In genomic region chr3:197792019-197792647, GRCh38 we compare ENCODE assay signal across 8 cellular contexts. TPM values are rescaled to one million over a fixed set of nuclear protein-coding genes. Genes with fewer than 3 reads are reported as not detected.
DNase-seq lines count a peak whose midpoint lies in the region.

No MANE protein-coding gene starts in this region.

- no peaks in the 10 kb centered on the region for H3K36me3 ChIP-seq in ES-I3 (ENCODE audit: insufficient read depth, low read length)
- no peaks in the 10 kb centered on the region for H3K36me3 ChIP-seq in MG63
- H3K36me3 ChIP-seq in iPS-20b (ENCODE audit: insufficient read depth, low read depth, low read length): no peaks in the 10 kb centered on the region

- DNase-seq in MG63 (no peak), NCI-H1092 (lab: John Stamatoyannopoulos, UW) (no peak), NCI-H226 (no peak), cortex of kidney (lab: John Stamatoyannopoulos, UW) (no peak)
- peak; percentile 64 for DNase-seq in activated naive CD4-positive, alpha-beta T cell treated with anti-CD3 and anti-CD28 coated beads, Interleukin-2, amount 10 ng/mL, durations not matched to agents 7 days and 5 days
- peak; percentile 51 for DNase-seq in stimulated activated CD8-positive, alpha-beta memory T cell treated with anti-CD3 and anti-CD28 coated beads, Interleukin-4, amount 100 ng/mL, for 48 hours

- H3K9me3 ChIP-seq in ES-I3 (ENCODE audit: control insufficient read depth, insufficient read depth, low read length): no peaks in the 10 kb centered on the region
- H3K9me3 ChIP-seq in MG63: no peaks in the 10 kb centered on the region
- H3K9me3 ChIP-seq in iPS-20b (ENCODE audit: insufficient read depth, low read depth, low read length): no peaks in the 10 kb centered on the region

- H3K4me1 ChIP-seq in ES-I3 (ENCODE audit: insufficient read depth, low read length) (no peaks in the 10 kb centered on the region; the same call in 1 of the 2 replicates), iPS-20b (ENCODE audit: insufficient read depth, low read length) (no peaks in the 10 kb centered on the region)

- H3K4me3 ChIP-seq in MG63 (peak overlapping the region; percentile 84), iPS-20b (ENCODE audit: low read length) (peak overlapping the region; percentile 95)

- H3K27ac Mint-ChIP-seq in activated naive CD4-positive, alpha-beta T cell treated with anti-CD3 and anti-CD28 coated beads, Interleukin-2, amount 10 ng/mL, durations not matched to agents 7 days and 5 days: peak overlapping the region; percentile 96

- peaks cover 8% of the 10 kb centered on the region for H3K36me3 Mint-ChIP-seq in activated naive CD4-positive, alpha-beta T cell treated with anti-CD3 and anti-CD28 coated beads, Interleukin-2, amount 10 ng/mL, durations not matched to agents 7 days and 5 days

- no peaks in the 10 kb centered on the region for H3K27me3 Mint-ChIP-seq in activated naive CD4-positive, alpha-beta T cell treated with anti-CD3 and anti-CD28 coated beads, Interleukin-2, amount 10 ng/mL, durations not matched to agents 7 days and 5 days

- H3K27me3 ChIP-seq in MG63 (no peaks in the 10 kb centered on the region), iPS-20b (ENCODE audit: insufficient read depth, low read length) (peaks cover 12% of the 10 kb centered on the region; the same call in 1 of the 2 replicates)

- no peak overlapping the region for H3K27ac ChIP-seq in iPS-20b (ENCODE audit: low read length)

- H3K4me3 Mint-ChIP-seq in activated naive CD4-positive, alpha-beta T cell treated with anti-CD3 and anti-CD28 coated beads, Interleukin-2, amount 10 ng/mL, durations not matched to agents 7 days and 5 days: peak overlapping the region; percentile 96

- H3K9ac ChIP-seq in ES-I3 (ENCODE audit: low read depth, low read length) (peak overlapping the region; percentile 99), iPS-20b (ENCODE audit: low read depth, low read length) (peak overlapping the region; percentile 81)

- CTCF ChIA-PET in activated naive CD4-positive, alpha-beta T cell treated with anti-CD3 and anti-CD28 coated beads, Interleukin-2, amount 10 ng/mL, durations not matched to agents 7 days and 5 days (lab: Charles Lee): interaction anchor here (1.0 to 1.7 kb wide), 3 partner anchors 10 to 193 kb away, joined by 3 to 9 read pairs (median 6); no protein-coding TSS in a partner anchor

- no peaks in the 10 kb centered on the region for H3K9me3 Mint-ChIP-seq in activated naive CD4-positive, alpha-beta T cell treated with anti-CD3 and anti-CD28 coated beads, Interleukin-2, amount 10 ng/mL, durations not matched to agents 7 days and 5 days

- peaks cover 46% of the 10 kb centered on the region for H3K4me1 Mint-ChIP-seq in activated naive CD4-positive, alpha-beta T cell treated with anti-CD3 and anti-CD28 coated beads, Interleukin-2, amount 10 ng/mL, durations not matched to agents 7 days and 5 days

RNA-seq across cellular contexts. Expression of gene LRCH3, which starts 1.1 kb away (rescaled TPM):
- 20.3 and 32.8 TPM in 2 replicates for total RNA-seq in MG63 (2014; rRNA removed; shearing (Covaris generic); ENCODE audit: low replicate concordance)

RNA-seq across cellular contexts. Expression of gene FYTTD1, which starts 42.5 kb away (rescaled TPM):
- 75.2 and 77.8 TPM in 2 replicates for total RNA-seq in MG63 (2014; rRNA removed; shearing (Covaris generic); ENCODE audit: low replicate concordance)

RNA-seq across cellular contexts. Expression of gene RUBCN, which starts 55.4 kb away (rescaled TPM):
- 3.2 and 3.5 TPM in 2 replicates for total RNA-seq in MG63 (2014; rRNA removed; shearing (Covaris generic); ENCODE audit: low replicate concordance)

Comparison
In these comparisons a context has a peak if more than half of its experiments do, and no peak if none do; other contexts are left out.
1. DNase-seq: peak in activated naive CD4-positive, alpha-beta T cell treated with anti-CD3 and anti-CD28 coated beads, Interleukin-2, amount 10 ng/mL, durations not matched to agents 7 days and 5 days (single experiment) and stimulated activated CD8-positive, alpha-beta memory T cell treated with anti-CD3 and anti-CD28 coated beads, Interleukin-4, amount 100 ng/mL, for 48 hours (single experiment); none in MG63 (single experiment), NCI-H1092 (single experiment), NCI-H226 (single experiment) and cortex of kidney (single experiment).